Comparison of ENCODE assay signal across 8 cellular contexts in genomic region chr6:41779793-41780622, GRCh38. TPM values are rescaled to one million over a fixed set of nuclear protein-coding genes. Genes with fewer than 3 reads are reported as not detected.
DNase-seq lines count a peak whose midpoint lies in the region; ATAC-seq, FAIRE-seq and TF ChIP-seq lines count a peak whose summit lies in the region.

Gene FRS3 (minus strand): TSS chr6:41779900. CDS start chr6:41776987, 2,913 bp downstream.

- peaks cover 30% of the 10 kb centered on the region for H3K36me3 ChIP-seq in RWPE2 (ENCODE audit: low read depth)
- H3K36me3 ChIP-seq in neural progenitor cell = no peaks in the 10 kb centered on the region
- H3K36me3 ChIP-seq in stomach smooth muscle (ENCODE audit: control insufficient read depth in 2 of 2, insufficient read depth in 2 of 2, low read length in 2 of 2) = peaks cover 8 to 18% of the 10 kb centered on the region in 2 donors

- H3K4me2 ChIP-seq in neural progenitor cell = peak within 1 kb of the TSS; percentile 97

- H3F3A ChIP-seq in neural progenitor cell (ENCODE audit: low read depth) = peaks cover 4% of the 10 kb centered on the region

- peak; percentile 83 for ATAC-seq in RWPE2 (ENCODE audit: low read depth)

- H3K9ac ChIP-seq in neural progenitor cell (peak within 1 kb of the TSS; percentile 57), stomach smooth muscle (ENCODE audit: low read length in 2 of 2) (peak within 1 kb of the TSS; percentile 64 to 76)

- H3K36me3 Mint-ChIP-seq in neural progenitor cell = no peaks in the 10 kb centered on the region

- H3K27ac ChIP-seq in RWPE2 (ENCODE audit: poor library complexity, severe bottlenecking) (peak within 1 kb of the TSS; percentile 71), neural progenitor cell (no peak within 1 kb of the TSS), stomach smooth muscle (ENCODE audit: low read length) (peak within 1 kb of the TSS; percentile 37)

- peak within 1 kb of the TSS; percentile 66 for H2AFZ ChIP-seq in neural progenitor cell (replicated peaks)

- in situ Hi-C loops in G401 (cut with HindIII; ENCODE audit: low sequenced_read_pairs) = loop anchor here (25.0 kb wide), 1 partner anchor 257 kb away; no protein-coding TSS in a partner anchor

- TF ChIP-seq CTCF in LNCaP clone FGC (IDR thresholded peaks at IDR 0.05; ENCODE audit: control insufficient read depth, extremely low read depth, insufficient read depth) (peak; percentile 99), RWPE2 (IDR thresholded peaks at IDR 0.05; ENCODE audit: poor library complexity, severe bottlenecking) (peak; percentile 98), fibroblast of villous mesenchyme (IDR thresholded peaks at IDR 0.05; ENCODE audit: insufficient read depth, low read depth, low read length) (peak; percentile 92), neural progenitor cell (IDR thresholded peaks at IDR 0.05) (peak; percentile 97)

- peak within 1 kb of the TSS; percentile 91 for H3K4me3 Mint-ChIP-seq in neural progenitor cell

- H3K27me3 Mint-ChIP-seq in neural progenitor cell (ENCODE audit: insufficient read depth, low read depth) = peaks cover 9% of the 10 kb centered on the region

- H3K27me3 ChIP-seq in RWPE2 (ENCODE audit: insufficient read depth, poor library complexity, severe bottlenecking) (no peaks in the 10 kb centered on the region), neural progenitor cell (peaks cover 25% of the 10 kb centered on the region), stomach smooth muscle (ENCODE audit: control insufficient read depth in 1 of 2, insufficient read depth in 2 of 2, low read length in 2 of 2) (no peaks in the 10 kb centered on the region)

- no peaks in the 10 kb centered on the region for H4K20me1 ChIP-seq in neural progenitor cell (ENCODE audit: low read depth)

- no peaks in the 10 kb centered on the region for H3K9me3 Mint-ChIP-seq in neural progenitor cell

- H3K9me3 ChIP-seq in RWPE2 (ENCODE audit: severe bottlenecking) (no peaks in the 10 kb centered on the region), neural progenitor cell (ENCODE audit: low read depth) (no peaks in the 10 kb centered on the region), stomach smooth muscle (ENCODE audit: control insufficient read depth in 2 of 2, low read length in 2 of 2) (no peaks in the 10 kb centered on the region)

- H3K4me3 ChIP-seq in LNCaP clone FGC (ENCODE audit: low read depth, low read length) = peak within 1 kb of the TSS; percentile 77
- peak within 1 kb of the TSS; percentile 70 for H3K4me3 ChIP-seq in RWPE2 (ENCODE audit: severe bottlenecking)
- peak within 1 kb of the TSS; percentile 78 for H3K4me3 ChIP-seq in fibroblast of villous mesenchyme (ENCODE audit: low read depth, low read length)
- H3K4me3 ChIP-seq in neural progenitor cell = peak within 1 kb of the TSS; percentile 84
- H3K4me3 ChIP-seq in stomach smooth muscle (ENCODE audit: low read length in 2 of 2) = peak within 1 kb of the TSS; percentile 79 to 86

- H3K4me1 ChIP-seq in RWPE2 (ENCODE audit: insufficient read depth, poor library complexity, severe bottlenecking) = peaks cover 9% of the 10 kb centered on the region
- peaks cover 12% of the 10 kb centered on the region for H3K4me1 ChIP-seq in neural progenitor cell
- H3K4me1 ChIP-seq in stomach smooth muscle (ENCODE audit: control insufficient read depth, insufficient read depth, low read length) = peaks cover 20% of the 10 kb centered on the region

- FAIRE-seq in H54 (lab: Jason Lieb, UNC) = no peak

- H3K4me1 Mint-ChIP-seq in neural progenitor cell = peaks cover 11% of the 10 kb centered on the region

- peak within 1 kb of the TSS; percentile 19 for H3K27ac Mint-ChIP-seq in neural progenitor cell

- H3K79me2 ChIP-seq in neural progenitor cell (ENCODE audit: low read depth) = no peaks in the 10 kb centered on the region

- TF ChIP-seq POLR2A in H54 (IDR thresholded peaks at IDR 0.05; ENCODE audit: low read depth, low read length) = 0 out of 2 replicates have a peak, but pooled peaks have one; percentile 18

- DNase-seq in G401 (ENCODE audit: low spot score) (peak; percentile 98), H54 (ENCODE audit: insufficient read length, low spot score) (peak; percentile 89), LNCaP clone FGC (ENCODE audit: low read depth) (peak; percentile 72), RWPE2 (ENCODE audit: low spot score) (peak; percentile 90), fibroblast of villous mesenchyme (ENCODE audit: low read depth) (peak; percentile 95), neural progenitor cell (ENCODE audit: low spot score) (peak; percentile 98)
- DNase-seq in activated effector memory CD4-positive, alpha-beta T cell treated with anti-CD3 and anti-CD28 coated beads, Interleukin-2, amount 50 U/mL, for 16 hours = peak; percentile 100

RNA-seq across cellular contexts. Expression of gene FRS3, which starts in this region (rescaled TPM):
- total RNA-seq in G401 (2014; rRNA removed; shearing (Covaris generic)) = 1.7 and 3.3 TPM in 2 replicates
- total RNA-seq in fibroblast of villous mesenchyme (1.3 TPM in 2 replicates), neural progenitor cell (ENCODE audit: low replicate concordance) (1.9 and 5.3 TPM in 2 replicates)
